20 cellular contexts compared by ENCODE assay signal in genomic region chr1:155326659-155327058, GRCh38. TPM values are rescaled to one million over a fixed set of nuclear protein-coding genes. Genes with fewer than 3 reads are reported as not detected.
DNase-seq lines count a peak whose midpoint lies in the region; ATAC-seq and TF ChIP-seq lines count a peak whose summit lies in the region.
"Had no signal": no experiment of that assay in that cellular context is flagged by ENCODE, and none has a peak within 500 bp of the region (broad histone marks: within the 10 kb centered on the region; RNA-seq: fewer than 3 reads in every experiment).

No MANE protein-coding gene starts in this region.

- peak overlapping the region; percentile 51 for H3K27ac Mint-ChIP-seq in activated CD8-positive, alpha-beta T cell treated with anti-CD3 and anti-CD28 coated beads, Interleukin-2, amount 10 ng/mL, durations not matched to agents 7 days and 5 days
- H3K27ac Mint-ChIP-seq in activated CD8-positive, alpha-beta T cell treated with anti-CD3 and anti-CD28 coated beads for 36 hours: no peak overlapping the region
- no peak overlapping the region for H3K27ac Mint-ChIP-seq in osteocyte (ENCODE audit: unreplicated experiment)

- peaks cover 30% of the 10 kb centered on the region for H3K4me1 ChIP-seq in Panc1 (ENCODE audit: control insufficient read depth, insufficient read depth, low read length)

- H3K36me3 ChIP-seq in Panc1 (ENCODE audit: control insufficient read depth, insufficient read depth, low read length): no peaks in the 10 kb centered on the region; the same call in none of the 2 replicates

- TF ChIP-seq CTCF in activated CD8-positive, alpha-beta T cell treated with anti-CD3 and anti-CD28 coated beads for 36 hours (IDR thresholded peaks at IDR 0.05): no peak
- TF ChIP-seq CTCF in Panc1 (IDR thresholded peaks at IDR 0.05) (no peak), osteocyte (IDR thresholded peaks at IDR 0.05) (no peak)

- intact Hi-C loops in activated CD8-positive, alpha-beta T cell treated with anti-CD3 and anti-CD28 coated beads for 36 hours (cut with micrococcal nuclease): no loop called here
- intact Hi-C loops in Panc1 (cut with micrococcal nuclease; ENCODE audit: unreplicated experiment) (no loop called here), posterior vena cava (cut with DNase I) (no loop called here)

- no peak for DNase-seq in activated CD8-positive, alpha-beta T cell treated with anti-CD3 and anti-CD28 coated beads, Interleukin-2, amount 10 ng/mL, durations not matched to agents 7 days and 5 days
- no peak for DNase-seq in activated CD8-positive, alpha-beta T cell treated with anti-CD3 and anti-CD28 coated beads for 36 hours
- DNase-seq in Panc1 (ENCODE audit: low read depth, low spot score): no peak
- DNase-seq in posterior vena cava (ENCODE audit: low spot score): peak; percentile 75
- no peak for DNase-seq in osteocyte (ENCODE audit: extremely low spot score, unreplicated experiment)
- DNase-seq in SHP77 treated with DMSO at 0.1 percent for 48 hours (lab: John Stamatoyannopoulos, UW): no peak
- DNase-seq: activated CD4-positive, CD25-positive, alpha-beta regulatory T cell; MM.1S; NCI-H146; NCI-H774; PC-9; testis had no signal

- CTCF ChIA-PET in activated CD8-positive, alpha-beta T cell treated with anti-CD3 and anti-CD28 coated beads, Interleukin-2, amount 10 ng/mL, durations not matched to agents 7 days and 5 days (lab: Charles Lee): interaction anchor here (2.3 kb wide), 1 partner anchor 77 kb away, joined by 10 read pairs; no protein-coding TSS in a partner anchor
- CTCF ChIA-PET in activated CD8-positive, alpha-beta T cell treated with anti-CD3 and anti-CD28 coated beads for 36 hours (lab: Charles Lee): interaction anchor here (3.7 kb wide), 1 partner anchor 76 kb away, joined by 24 read pairs; no protein-coding TSS in a partner anchor
- CTCF ChIA-PET in Panc1 (lab: Charles Lee): no interaction called here

- H3K4me1 Mint-ChIP-seq in activated CD8-positive, alpha-beta T cell treated with anti-CD3 and anti-CD28 coated beads, Interleukin-2, amount 10 ng/mL, durations not matched to agents 7 days and 5 days (ENCODE audit: low read depth): peaks cover 22% of the 10 kb centered on the region
- H3K4me1 Mint-ChIP-seq in activated CD8-positive, alpha-beta T cell treated with anti-CD3 and anti-CD28 coated beads for 36 hours (ENCODE audit: low read depth): peaks cover 19% of the 10 kb centered on the region
- H3K4me1 Mint-ChIP-seq in osteocyte (ENCODE audit: unreplicated experiment): peaks cover 17% of the 10 kb centered on the region

- POLR2A ChIA-PET in activated CD8-positive, alpha-beta T cell treated with anti-CD3 and anti-CD28 coated beads, Interleukin-2, amount 10 ng/mL, durations not matched to agents 7 days and 5 days (lab: Charles Lee): no interaction called here
- POLR2A ChIA-PET in activated CD8-positive, alpha-beta T cell treated with anti-CD3 and anti-CD28 coated beads for 36 hours (lab: Charles Lee): interaction anchor here (0.5 to 2.2 kb wide), 4 partner anchors 12 to 233 kb away, joined by 3 to 7 read pairs (median 4); no protein-coding TSS in a partner anchor
- POLR2A ChIA-PET in Panc1 (lab: Charles Lee): interaction anchor here (0.5 kb wide), 1 partner anchor 223 kb away, joined by 3 read pairs; no protein-coding TSS in a partner anchor

- H3K36me3 Mint-ChIP-seq in activated CD8-positive, alpha-beta T cell treated with anti-CD3 and anti-CD28 coated beads, Interleukin-2, amount 10 ng/mL, durations not matched to agents 7 days and 5 days (ENCODE audit: low read depth): peaks cover 19% of the 10 kb centered on the region
- peaks cover 17% of the 10 kb centered on the region for H3K36me3 Mint-ChIP-seq in activated CD8-positive, alpha-beta T cell treated with anti-CD3 and anti-CD28 coated beads for 36 hours (ENCODE audit: low read depth)
- H3K36me3 Mint-ChIP-seq in osteocyte (ENCODE audit: unreplicated experiment): peaks cover 15% of the 10 kb centered on the region

- no peaks in the 10 kb centered on the region for H3K9me3 ChIP-seq in Panc1 (ENCODE audit: control insufficient read depth, insufficient read depth, low read depth, low read length)
- H3K9me3 ChIP-seq: adrenal gland, gastroesophageal sphincter, testis had no signal

- no peaks in the 10 kb centered on the region for H3K9me3 Mint-ChIP-seq in activated CD8-positive, alpha-beta T cell treated with anti-CD3 and anti-CD28 coated beads, Interleukin-2, amount 10 ng/mL, durations not matched to agents 7 days and 5 days (ENCODE audit: insufficient read depth)
- no peaks in the 10 kb centered on the region for H3K9me3 Mint-ChIP-seq in activated CD8-positive, alpha-beta T cell treated with anti-CD3 and anti-CD28 coated beads for 36 hours
- H3K9me3 Mint-ChIP-seq in osteocyte (ENCODE audit: unreplicated experiment): no peaks in the 10 kb centered on the region
- H3K9me3 Mint-ChIP-seq: activated T-helper 2 cell treated with anti-CD3 and anti-CD28 coated beads, Interferon-gamma antibody, Interleukin-2, Interleukin-4, amounts not matched to agents 10 μg/mL and 5 μg/mL and 100 μg/mL, durations not matched to agents 14 hours and 24 hours and 36 hours; CD14-positive monocyte; T-helper 2 cell treated with Interferon-gamma antibody and Interleukin-4, amounts not matched to agents 5 μg/mL and 100 μg/mL, for 36 hours had no signal

- no peak overlapping the region for H3K4me3 Mint-ChIP-seq in activated CD8-positive, alpha-beta T cell treated with anti-CD3 and anti-CD28 coated beads, Interleukin-2, amount 10 ng/mL, durations not matched to agents 7 days and 5 days
- H3K4me3 Mint-ChIP-seq in activated CD8-positive, alpha-beta T cell treated with anti-CD3 and anti-CD28 coated beads for 36 hours: no peak overlapping the region
- no peak overlapping the region for H3K4me3 Mint-ChIP-seq in osteocyte (ENCODE audit: unreplicated experiment)

- BruUV-seq in Panc1 (replicated peaks; lab: Mats Ljungman, UMichigan): no TSS peak

- no peaks in the 10 kb centered on the region for H3K27me3 Mint-ChIP-seq in activated CD8-positive, alpha-beta T cell treated with anti-CD3 and anti-CD28 coated beads, Interleukin-2, amount 10 ng/mL, durations not matched to agents 7 days and 5 days (ENCODE audit: low read depth)
- no peaks in the 10 kb centered on the region for H3K27me3 Mint-ChIP-seq in activated CD8-positive, alpha-beta T cell treated with anti-CD3 and anti-CD28 coated beads for 36 hours
- no peaks in the 10 kb centered on the region for H3K27me3 Mint-ChIP-seq in osteocyte (ENCODE audit: unreplicated experiment)

- in situ Hi-C loops in Panc1 (cut with HindIII; ENCODE audit: low pct_unique_long_range_greater_than_20kb, low sequenced_read_pairs): no loop called here

- no peak overlapping the region for H3K4me3 ChIP-seq in Panc1 (ENCODE audit: low read depth in 2 of 2, low read length in 2 of 2)
- H3K4me3 ChIP-seq: adrenal gland, gastroesophageal sphincter, PC-9, testis had no signal

- H3K27me3 ChIP-seq in Panc1 (ENCODE audit: control insufficient read depth, insufficient read depth, low read length): no peaks in the 10 kb centered on the region
- H3K27me3 ChIP-seq: adrenal gland, gastroesophageal sphincter, testis had no signal

- H3K27ac ChIP-seq in Panc1 (ENCODE audit: low read length): peak overlapping the region; percentile 39; the same call in 1 of the 2 replicates
- H3K27ac ChIP-seq: adrenal gland, PC-9, testis had no signal

- ATAC-seq in activated CD8-positive, alpha-beta T cell treated with anti-CD3 and anti-CD28 coated beads, Interleukin-2, amount 10 ng/mL, durations not matched to agents 7 days and 5 days: no peak
- ATAC-seq in activated CD8-positive, alpha-beta T cell treated with anti-CD3 and anti-CD28 coated beads for 36 hours: no peak
- no peak for ATAC-seq in Panc1
- ATAC-seq: esophagus mucosa, gastroesophageal sphincter had no signal

RNA-seq across cellular contexts. Expression of gene RUSC1, which starts 6.0 kb away (rescaled TPM):
- total RNA-seq in activated CD8-positive, alpha-beta T cell treated with anti-CD3 and anti-CD28 coated beads, Interleukin-2, amount 10 ng/mL, durations not matched to agents 7 days and 5 days: 10 to 100 TPM; 33.7 to 35.1 TPM
- 10 to 100 TPM; 21.2 to 21.6 TPM for total RNA-seq in activated CD8-positive, alpha-beta T cell treated with anti-CD3 and anti-CD28 coated beads for 36 hours
- total RNA-seq in Panc1 (2021; ENCODE audit: unreplicated experiment) (77.9 TPM), posterior vena cava (10 to 100 TPM; 32.5 to 34.6 TPM), osteocyte (34.4 and 35.4 TPM in 2 replicates)
- polyA plus RNA-seq in Panc1 (2012; ENCODE audit: insufficient read length): 72.9 TPM

RNA-seq across cellular contexts. Expression of gene FDPS, which starts 18.0 kb away (rescaled TPM):
- total RNA-seq in activated CD8-positive, alpha-beta T cell treated with anti-CD3 and anti-CD28 coated beads, Interleukin-2, amount 10 ng/mL, durations not matched to agents 7 days and 5 days: 100 to 1,000 TPM; 270 to 271 TPM
- 100 to 1,000 TPM; 293 to 316 TPM for total RNA-seq in activated CD8-positive, alpha-beta T cell treated with anti-CD3 and anti-CD28 coated beads for 36 hours
- total RNA-seq in Panc1 (2021; ENCODE audit: unreplicated experiment) (255 TPM), posterior vena cava (10 to 100 TPM; 86.7 to 93.0 TPM), osteocyte (119 and 127 TPM in 2 replicates)
- 170 TPM for polyA plus RNA-seq in Panc1 (2012; ENCODE audit: insufficient read length)

RNA-seq across cellular contexts. Expression of gene PKLR, which starts 25.4 kb away (rescaled TPM):
- not detected for total RNA-seq in activated CD8-positive, alpha-beta T cell treated with anti-CD3 and anti-CD28 coated beads, Interleukin-2, amount 10 ng/mL, durations not matched to agents 7 days and 5 days
- not detected for total RNA-seq in activated CD8-positive, alpha-beta T cell treated with anti-CD3 and anti-CD28 coated beads for 36 hours
- total RNA-seq in Panc1 (2021; ENCODE audit: unreplicated experiment): 0.13 TPM
- polyA plus RNA-seq in Panc1 (2012; ENCODE audit: insufficient read length): not detected
- not detected for total RNA-seq in posterior vena cava
- not detected in 2 replicates for total RNA-seq in osteocyte
- total RNA-seq: activated CD8-positive, alpha-beta memory T cell treated with anti-CD3 and anti-CD28 coated beads for 36 hours; activated T-helper 2 cell treated with anti-CD3 and anti-CD28 coated beads, Interferon-gamma antibody, Interleukin-2, Interleukin-4, amounts not matched to agents 10 μg/mL and 5 μg/mL and 100 μg/mL, durations not matched to agents 14 hours and 24 hours and 36 hours; cardiac septum; gastroesophageal sphincter; PC-9 had no signal
- polyA plus RNA-seq: CD14-positive monocyte had no signal

RNA-seq across cellular contexts. Expression of gene HCN3, which starts 49.4 kb away (rescaled TPM):
- total RNA-seq in activated CD8-positive, alpha-beta T cell treated with anti-CD3 and anti-CD28 coated beads, Interleukin-2, amount 10 ng/mL, durations not matched to agents 7 days and 5 days: 1 to 10 TPM; 4.9 to 5.1 TPM
- 1 to 10 TPM; 1.5 TPM for total RNA-seq in activated CD8-positive, alpha-beta T cell treated with anti-CD3 and anti-CD28 coated beads for 36 hours
- total RNA-seq in Panc1 (2021; ENCODE audit: unreplicated experiment): 7.8 TPM
- polyA plus RNA-seq in Panc1 (2012; ENCODE audit: insufficient read length): 8.6 TPM
- 1 to 10 TPM; 1.4 to 1.5 TPM for total RNA-seq in posterior vena cava
- total RNA-seq in osteocyte: 3.7 and 4.1 TPM in 2 replicates

RNA-seq across cellular contexts. Expression of gene CLK2, which starts 53.4 kb away (rescaled TPM):
- total RNA-seq in activated CD8-positive, alpha-beta T cell treated with anti-CD3 and anti-CD28 coated beads, Interleukin-2, amount 10 ng/mL, durations not matched to agents 7 days and 5 days: 100 to 1,000 TPM; 101 to 104 TPM
- total RNA-seq in activated CD8-positive, alpha-beta T cell treated with anti-CD3 and anti-CD28 coated beads for 36 hours: 10 to 100 TPM; 80.6 to 85.4 TPM
- total RNA-seq in Panc1 (2021; ENCODE audit: unreplicated experiment): 43.6 TPM
- 38.2 TPM for polyA plus RNA-seq in Panc1 (2012; ENCODE audit: insufficient read length)
- 10 to 100 TPM; 31.2 to 32.3 TPM for total RNA-seq in posterior vena cava
- 53.7 and 63.5 TPM in 2 replicates for total RNA-seq in osteocyte
